17 cellular contexts compared by ENCODE assay signal in genomic region chr16:78791011-78791410, GRCh38.
DNase-seq lines count a peak whose midpoint lies in the region; ATAC-seq and FAIRE-seq lines count a peak whose summit lies in the region.
"Had no signal": no experiment of that assay in that cellular context is flagged by ENCODE, and none has a peak within 500 bp of the region (broad histone marks: within the 10 kb centered on the region; RNA-seq: fewer than 3 reads in every experiment).

No MANE protein-coding gene starts in this region.

- no peak for DNase-seq in activated CD4-positive, alpha-beta T cell treated with anti-CD3 and anti-CD28 coated beads, Interleukin-2, amount 10 ng/mL, durations not matched to agents 7 days and 5 days
- DNase-seq in activated CD4-positive, alpha-beta T cell treated with anti-CD3 and anti-CD28 coated beads, Interleukin-2, amount 50 U/mL, for 4 hours = no peak
- DNase-seq in Daoy (ENCODE audit: low read depth) (peak; percentile 51), NCI-H226 (peak; percentile 21), SKM-1 treated with dmso at 0.1 percent for 144 hours (lab: John Stamatoyannopoulos, UW; ENCODE audit: unreplicated experiment) (no peak)
- DNase-seq: C1 segment of cervical spinal cord, EL, Karpas-422, MM.1S, NCI-H1105 treated with DMSO at 0.1 percent for 48 hours, NCI-H187 treated with DMSO at 0.1 percent for 48 hours, NCI-H774, Peyer's patch had no signal

- CTCF ChIA-PET in activated CD4-positive, alpha-beta T cell treated with anti-CD3 and anti-CD28 coated beads, Interleukin-2, amount 10 ng/mL, durations not matched to agents 7 days and 5 days (lab: Charles Lee) = no interaction called here

- H3K36me3 Mint-ChIP-seq in activated CD4-positive, alpha-beta T cell treated with anti-CD3 and anti-CD28 coated beads, Interleukin-2, amount 10 ng/mL, durations not matched to agents 7 days and 5 days (ENCODE audit: low read depth) = peaks cover 2% of the 10 kb centered on the region

- H3K4me3 Mint-ChIP-seq in activated CD4-positive, alpha-beta T cell treated with anti-CD3 and anti-CD28 coated beads, Interleukin-2, amount 10 ng/mL, durations not matched to agents 7 days and 5 days = no peak overlapping the region

- peaks cover 26% of the 10 kb centered on the region for H3K4me1 Mint-ChIP-seq in activated CD4-positive, alpha-beta T cell treated with anti-CD3 and anti-CD28 coated beads, Interleukin-2, amount 10 ng/mL, durations not matched to agents 7 days and 5 days

- peak overlapping the region; percentile 74 for H3K27ac Mint-ChIP-seq in activated CD4-positive, alpha-beta T cell treated with anti-CD3 and anti-CD28 coated beads, Interleukin-2, amount 10 ng/mL, durations not matched to agents 7 days and 5 days

- no peaks in the 10 kb centered on the region for H3K9me3 Mint-ChIP-seq in activated CD4-positive, alpha-beta T cell treated with anti-CD3 and anti-CD28 coated beads, Interleukin-2, amount 10 ng/mL, durations not matched to agents 7 days and 5 days

- ATAC-seq in GM18502 (IDR thresholded peaks at IDR 0.05; ENCODE audit: poor library complexity, unreplicated experiment) = no peak
- ATAC-seq in HG02938 (IDR thresholded peaks at IDR 0.05; ENCODE audit: unreplicated experiment) = no peak

- peak; percentile 18 for FAIRE-seq in endometrium (lab: Jason Lieb, UNC)
- FAIRE-seq: A204.1 had no signal

- POLR2A ChIA-PET in activated CD4-positive, alpha-beta T cell treated with anti-CD3 and anti-CD28 coated beads, Interleukin-2, amount 10 ng/mL, durations not matched to agents 7 days and 5 days (lab: Charles Lee) = no interaction called here

- H3K27me3 Mint-ChIP-seq in activated CD4-positive, alpha-beta T cell treated with anti-CD3 and anti-CD28 coated beads, Interleukin-2, amount 10 ng/mL, durations not matched to agents 7 days and 5 days = no peaks in the 10 kb centered on the region

Comparison
In these comparisons a context has a peak if more than half of its experiments do, and no peak if none do; other contexts are left out.
1. DNase-seq: peak in Daoy (single experiment) and NCI-H226 (single experiment); none in activated CD4-positive, alpha-beta T cell treated with anti-CD3 and anti-CD28 coated beads, Interleukin-2, amount 10 ng/mL, durations not matched to agents 7 days and 5 days (single experiment), activated CD4-positive, alpha-beta T cell treated with anti-CD3 and anti-CD28 coated beads, Interleukin-2, amount 50 U/mL, for 4 hours (0 of 2) and SKM-1 treated with dmso at 0.1 percent for 144 hours (single experiment).